ENCODE assay signal across 24 cellular contexts in the genomic region with DNA sequence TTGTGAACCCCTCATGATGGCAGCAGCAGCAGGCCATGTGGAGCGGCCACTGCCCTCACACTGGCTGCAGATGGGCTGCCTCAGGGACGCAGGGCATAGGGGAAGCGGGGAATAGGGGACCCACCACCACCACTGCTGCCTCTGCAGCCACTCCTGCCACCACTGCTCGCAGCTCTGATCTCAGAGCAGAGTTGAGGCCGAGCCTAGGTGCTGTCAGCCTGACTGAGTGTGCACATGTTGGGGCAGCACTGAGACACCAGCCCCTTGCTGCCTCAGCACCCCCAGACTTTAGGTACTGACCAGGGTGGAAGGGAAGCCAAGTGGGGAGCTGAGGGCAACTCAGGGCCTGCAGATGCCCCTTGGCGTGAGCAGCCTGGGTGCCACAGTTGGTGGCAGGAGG.
A peak's percentile ranks its signal among the peaks of the same experiment; 100 is the strongest.
DNase-seq lines count a peak whose midpoint lies in the region; ATAC-seq, FAIRE-seq and TF ChIP-seq lines count a peak whose summit lies in the region.
"Had no signal": no experiment of that assay in that cellular context is flagged by ENCODE, and none has a peak within 500 bp of the region (broad histone marks: within the 10 kb centered on the region; RNA-seq: fewer than 3 reads in every experiment).

No MANE protein-coding gene starts in this region.

- H3K27me3 Mint-ChIP-seq in H9 (ENCODE audit: low read depth) (no peaks in the 10 kb centered on the region), Caco-2 (ENCODE audit: insufficient read depth, unreplicated experiment) (no peaks in the 10 kb centered on the region)
- H3K27me3 Mint-ChIP-seq in stimulated activated memory B cell treated with anti-CD40 and anti-IgM and Interleukin-4, amounts not matched to agents 10 μg/mL and 1 μg/mL and 100 μg/mL, for 72 hours = no peaks in the 10 kb centered on the region
- H3K27me3 Mint-ChIP-seq in activated CD4-positive, alpha-beta T cell treated with anti-CD3 and anti-CD28 coated beads, Interleukin-2, amount 10 ng/mL, durations not matched to agents 7 days and 5 days = no peaks in the 10 kb centered on the region
- no peaks in the 10 kb centered on the region for H3K27me3 Mint-ChIP-seq in activated CD4-positive, alpha-beta memory T cell treated with anti-CD3 and anti-CD28 coated beads, Interleukin-2, amount 10 ng/mL, durations not matched to agents 7 days and 5 days
- H3K27me3 Mint-ChIP-seq: CD4-positive, CD25-positive, alpha-beta regulatory T cell; CD8-positive, alpha-beta memory T cell; IgD-negative memory B cell had no signal

- no peak overlapping the region for H3K56ac ChIP-seq in H9 (ENCODE audit: insufficient read length, low read depth, low read length)
- no peak overlapping the region for H3K56ac ChIP-seq in H1 (replicated peaks; ENCODE audit: insufficient read length, low read depth, low read length)

- no peak overlapping the region for H2AK5ac ChIP-seq in H9 (ENCODE audit: insufficient read length, low read length)
- H2AK5ac ChIP-seq in H1 (ENCODE audit: low read depth, low read length) = 0 out of 2 replicates have a peak overlapping the region, but pooled peaks have one; percentile 8

- H3K18ac ChIP-seq in H9 (ENCODE audit: insufficient read length, low read depth, low read length) = no peak overlapping the region
- no peak overlapping the region for H3K18ac ChIP-seq in H1 (ENCODE audit: extremely low read depth, low read length)

- H3K36me3 Mint-ChIP-seq in H9 (ENCODE audit: insufficient read depth in 1 of 3, low read depth in 3 of 3) = peaks cover 0 to 2% (median 0%) of the 10 kb centered on the region in 3 experiments; a peak in 2 of 7 replicates
- no peaks in the 10 kb centered on the region for H3K36me3 Mint-ChIP-seq in stimulated activated memory B cell treated with anti-CD40 and anti-IgM and Interleukin-4, amounts not matched to agents 10 μg/mL and 1 μg/mL and 100 μg/mL, for 72 hours
- H3K36me3 Mint-ChIP-seq in Caco-2 (ENCODE audit: insufficient read depth, unreplicated experiment) = no peaks in the 10 kb centered on the region
- H3K36me3 Mint-ChIP-seq in activated CD4-positive, alpha-beta T cell treated with anti-CD3 and anti-CD28 coated beads, Interleukin-2, amount 10 ng/mL, durations not matched to agents 7 days and 5 days (ENCODE audit: low read depth) = no peaks in the 10 kb centered on the region
- H3K36me3 Mint-ChIP-seq in activated CD4-positive, alpha-beta memory T cell treated with anti-CD3 and anti-CD28 coated beads, Interleukin-2, amount 10 ng/mL, durations not matched to agents 7 days and 5 days (ENCODE audit: low read depth) = no peaks in the 10 kb centered on the region
- H3K36me3 Mint-ChIP-seq: CD4-positive, CD25-positive, alpha-beta regulatory T cell; CD8-positive, alpha-beta memory T cell; IgD-negative memory B cell had no signal

- no peak overlapping the region for H3K23ac ChIP-seq in H9 (ENCODE audit: insufficient read length, low read depth, low read length)
- no peak overlapping the region for H3K23ac ChIP-seq in H1 (ENCODE audit: insufficient read length)

- peak; percentile 22 for ATAC-seq in mucosa of descending colon
- ATAC-seq in stimulated activated memory B cell treated with anti-CD40 and anti-IgM and Interleukin-4, amounts not matched to agents 10 μg/mL and 1 μg/mL and 100 μg/mL, for 72 hours = peak; percentile 37
- ATAC-seq: HCT116, HepG2 had no signal

- H3K79me1 ChIP-seq in H9 (ENCODE audit: insufficient read depth, low read depth, low read length, poor library complexity, severe bottlenecking) (no peaks in the 10 kb centered on the region), H1 (ENCODE audit: low read depth, low read length) (no peaks in the 10 kb centered on the region)

- H2BK5ac ChIP-seq in H9 (ENCODE audit: insufficient read length, low read length) (no peak overlapping the region), H1 (ENCODE audit: low read depth, low read length) (peak overlapping the region; percentile 18; the same call in 1 of the 2 replicates)

- peaks cover 3% of the 10 kb centered on the region; the same call in 1 of the 2 replicates for H3K4me1 ChIP-seq in H9 (ENCODE audit: insufficient read depth, low read length)
- peaks cover 0 to 3% (median 0%) of the 10 kb centered on the region in 4 experiments; a peak in 1 of 7 replicates for H3K4me1 ChIP-seq in H1 (replicated peaks in 1 of 4; ENCODE audit: control insufficient read depth in 3 of 4, insufficient read depth in 4 of 4, low read length in 3 of 4)
- no peaks in the 10 kb centered on the region for H3K4me1 ChIP-seq in mucosa of descending colon (ENCODE audit: low read depth)
- no peaks in the 10 kb centered on the region for H3K4me1 ChIP-seq in Caco-2
- H3K4me1 ChIP-seq: BE2C had no signal

- no peak for TF ChIP-seq POLR2A in H1 (IDR thresholded peaks at IDR 0.05; ENCODE audit: control extremely low read depth in 1 of 2, low read depth in 2 of 2, low read length in 2 of 2)

- H3K27ac Mint-ChIP-seq in H9 = no peak overlapping the region
- no peak overlapping the region for H3K27ac Mint-ChIP-seq in stimulated activated memory B cell treated with anti-CD40 and anti-IgM and Interleukin-4, amounts not matched to agents 10 μg/mL and 1 μg/mL and 100 μg/mL, for 72 hours
- H3K27ac Mint-ChIP-seq in Caco-2 (ENCODE audit: unreplicated experiment) = no peak overlapping the region
- no peak overlapping the region for H3K27ac Mint-ChIP-seq in activated CD4-positive, alpha-beta T cell treated with anti-CD3 and anti-CD28 coated beads, Interleukin-2, amount 10 ng/mL, durations not matched to agents 7 days and 5 days
- H3K27ac Mint-ChIP-seq in activated CD4-positive, alpha-beta memory T cell treated with anti-CD3 and anti-CD28 coated beads, Interleukin-2, amount 10 ng/mL, durations not matched to agents 7 days and 5 days = no peak overlapping the region
- H3K27ac Mint-ChIP-seq: CD4-positive, CD25-positive, alpha-beta regulatory T cell; CD8-positive, alpha-beta memory T cell; HFFc6; IgD-negative memory B cell had no signal

- no peak overlapping the region for H3K4me3 ChIP-seq in H1 (ENCODE audit: extremely low read depth in 1 of 4, insufficient read depth in 2 of 4, low read depth in 3 of 4, low read length in 4 of 4)
- H3K4me3 ChIP-seq in mucosa of descending colon = no peak overlapping the region
- no peak overlapping the region for H3K4me3 ChIP-seq in Caco-2 (ENCODE audit: low read depth, low read length)
- H3K4me3 ChIP-seq: GM23248 had no signal

- no peak overlapping the region for H2BK20ac ChIP-seq in H9 (ENCODE audit: low read depth, low read length, poor library complexity, severe bottlenecking)
- no peak overlapping the region for H2BK20ac ChIP-seq in H1 (ENCODE audit: low read length)

- no peaks in the 10 kb centered on the region; a peak in 1 of 5 replicates for H3K9me3 Mint-ChIP-seq in H9
- H3K9me3 Mint-ChIP-seq in stimulated activated memory B cell treated with anti-CD40 and anti-IgM and Interleukin-4, amounts not matched to agents 10 μg/mL and 1 μg/mL and 100 μg/mL, for 72 hours = no peaks in the 10 kb centered on the region
- no peaks in the 10 kb centered on the region for H3K9me3 Mint-ChIP-seq in Caco-2 (ENCODE audit: unreplicated experiment)
- H3K9me3 Mint-ChIP-seq in activated CD4-positive, alpha-beta T cell treated with anti-CD3 and anti-CD28 coated beads, Interleukin-2, amount 10 ng/mL, durations not matched to agents 7 days and 5 days = no peaks in the 10 kb centered on the region
- no peaks in the 10 kb centered on the region for H3K9me3 Mint-ChIP-seq in activated CD4-positive, alpha-beta memory T cell treated with anti-CD3 and anti-CD28 coated beads, Interleukin-2, amount 10 ng/mL, durations not matched to agents 7 days and 5 days
- H3K9me3 Mint-ChIP-seq: CD4-positive, CD25-positive, alpha-beta regulatory T cell had no signal

- no peak overlapping the region for H4K8ac ChIP-seq in H9 (replicated peaks; ENCODE audit: insufficient read length, low read depth, low read length)
- H4K8ac ChIP-seq in H1 (ENCODE audit: extremely low read depth, insufficient read depth, low read length) = no peak overlapping the region

- intact Hi-C loops in mucosa of descending colon (cut with DNase I, micrococcal nuclease) = no loop called here
- intact Hi-C loops in Caco-2 (cut with micrococcal nuclease; ENCODE audit: unreplicated experiment) = no loop called here

- TF ChIP-seq CTCF in H9 (conservative IDR thresholded peaks at IDR 0.05) (no peak), H1 (IDR thresholded peaks at IDR 0.05; ENCODE audit: control extremely low read depth in 1 of 3, insufficient read depth in 1 of 3, low read depth in 1 of 3, low read length in 3 of 3) (no peak), mucosa of descending colon (IDR thresholded peaks at IDR 0.05) (no peak), Caco-2 (IDR thresholded peaks at IDR 0.05; ENCODE audit: insufficient read depth in 1 of 2, low read depth in 1 of 2, low read length in 1 of 2, severe bottlenecking in 1 of 2, unreplicated experiment in 1 of 2) (no peak)

- H3K9ac ChIP-seq in H9 (ENCODE audit: extremely low read depth, insufficient read length, low read length) (no peak overlapping the region), H1 (replicated peaks in 1 of 4; ENCODE audit: extremely low read depth in 1 of 4, low read depth in 3 of 4, low read length in 3 of 4) (no peak overlapping the region)
- H3K9ac ChIP-seq: GM23248 had no signal

- no peak overlapping the region for H4K91ac ChIP-seq in H9 (ENCODE audit: insufficient read length, low read depth, low read length)
- H4K91ac ChIP-seq in H1 (replicated peaks; ENCODE audit: insufficient read length, low read length) = peak overlapping the region; percentile 20

- H3K4me1 Mint-ChIP-seq in H9 (peaks cover 12 to 14% of the 10 kb centered on the region in 2 experiments), Caco-2 (ENCODE audit: low read depth, unreplicated experiment) (no peaks in the 10 kb centered on the region)
- H3K4me1 Mint-ChIP-seq in stimulated activated memory B cell treated with anti-CD40 and anti-IgM and Interleukin-4, amounts not matched to agents 10 μg/mL and 1 μg/mL and 100 μg/mL, for 72 hours = no peaks in the 10 kb centered on the region
- H3K4me1 Mint-ChIP-seq in activated CD4-positive, alpha-beta T cell treated with anti-CD3 and anti-CD28 coated beads, Interleukin-2, amount 10 ng/mL, durations not matched to agents 7 days and 5 days = no peaks in the 10 kb centered on the region
- no peaks in the 10 kb centered on the region for H3K4me1 Mint-ChIP-seq in activated CD4-positive, alpha-beta memory T cell treated with anti-CD3 and anti-CD28 coated beads, Interleukin-2, amount 10 ng/mL, durations not matched to agents 7 days and 5 days
- H3K4me1 Mint-ChIP-seq: CD4-positive, CD25-positive, alpha-beta regulatory T cell; CD8-positive, alpha-beta memory T cell had no signal

- BruUV-seq in Caco-2 (replicated peaks; lab: Mats Ljungman, UMichigan) = no TSS peak

- H3K9me3 ChIP-seq in H9 (ENCODE audit: control insufficient read depth, low read depth, low read length) (no peaks in the 10 kb centered on the region), H1 (ENCODE audit: insufficient read depth in 2 of 2, low read depth in 1 of 2, low read length in 1 of 2) (no peaks in the 10 kb centered on the region), mucosa of descending colon (no peaks in the 10 kb centered on the region), Caco-2 (no peaks in the 10 kb centered on the region)
- H3K9me3 ChIP-seq: BE2C had no signal

- WGBS in H9 (ENCODE audit: extremely low coverage, insufficient read length, low lambda C conversion rate) = no CpG with 5 or more reads among the region's 6 CpGs
- WGBS in H1 (ENCODE audit: extremely low coverage in 1 of 2, insufficient coverage in 1 of 2, insufficient read length in 1 of 2, insufficient replicate concordance in 2 of 2, low coverage in 1 of 2, low lambda C conversion rate in 2 of 2, missing lambda C conversion rate in 1 of 2), 2 experiments = 83% methylated on average over 6 of the region's 6 CpGs; no CpG with 5 or more reads in 1 of the 2 experiments

- DNase-seq in H9 (no peak), H1 (ENCODE audit: low read depth in 1 of 2, low spot score in 2 of 2) (no peak), mucosa of descending colon (no peak), Caco-2 (no peak), NCI-H2196 treated with DMSO at 0.1 percent for 48 hours (lab: John Stamatoyannopoulos, UW; ENCODE audit: unreplicated experiment) (no peak)
- DNase-seq in activated CD4-positive, alpha-beta T cell treated with anti-CD3 and anti-CD28 coated beads, Interleukin-2, amount 10 ng/mL, durations not matched to agents 7 days and 5 days = no peak
- DNase-seq in activated CD4-positive, alpha-beta memory T cell treated with anti-CD3 and anti-CD28 coated beads, Interleukin-2, amount 10 ng/mL, durations not matched to agents 7 days and 5 days = no peak
- DNase-seq: ACHN; BE2C; CD4-positive, CD25-positive, alpha-beta regulatory T cell; CD8-positive, alpha-beta memory T cell; COR-L47; GM23248; HFFc6 had no signal

- CTCF ChIA-PET in H1 (lab: Charles Lee; ENCODE audit: partially characterized antibody) (interaction anchor here (0.6 to 2.5 kb wide), 3 partner anchors 10 to 1147 kb away, joined by 3 to 7 read pairs (median 6); no protein-coding TSS in a partner anchor), Caco-2 (lab: Charles Lee) (no interaction called here)
- CTCF ChIA-PET in activated CD4-positive, alpha-beta T cell treated with anti-CD3 and anti-CD28 coated beads, Interleukin-2, amount 10 ng/mL, durations not matched to agents 7 days and 5 days (lab: Charles Lee) = no interaction called here
- CTCF ChIA-PET in activated CD4-positive, alpha-beta memory T cell treated with anti-CD3 and anti-CD28 coated beads, Interleukin-2, amount 10 ng/mL, durations not matched to agents 7 days and 5 days (lab: Charles Lee) = no interaction called here

- no peak for TF ChIP-seq RAD21 in H1 (IDR thresholded peaks at IDR 0.05 in 1 of 2, conservative IDR thresholded peaks at IDR 0.05 in 1 of 2; ENCODE audit: low read depth in 2 of 2, low read length in 2 of 2)

- H4K5ac ChIP-seq in H9 (ENCODE audit: insufficient read length, low read depth, low read length) (no peak overlapping the region), H1 (ENCODE audit: insufficient read length, low read depth, low read length) (no peak overlapping the region)

- no peak for FAIRE-seq in H1 (lab: Jason Lieb, UNC)
- FAIRE-seq: A204.1, D721Med, G401.6, GM12891, GM19239, H54, HepG2 had no signal

- H3K4me2 ChIP-seq in H9 (ENCODE audit: insufficient read depth, insufficient read length, low read length) = no peak overlapping the region
- H3K4me2 ChIP-seq in H1 (ENCODE audit: insufficient read depth in 1 of 2, low read depth in 2 of 2, low read length in 2 of 2) = no peak overlapping the region

- H2BK12ac ChIP-seq in H9 (ENCODE audit: insufficient read length, low read depth, low read length) = no peak overlapping the region
- no peak overlapping the region for H2BK12ac ChIP-seq in H1 (ENCODE audit: low read depth, low read length)

- H3K79me2 ChIP-seq in H9 (ENCODE audit: insufficient read depth, low read length) (0 out of 2 replicates have a peak, but pooled peaks cover 2% of the 10 kb centered on the region), H1 (ENCODE audit: control insufficient read depth in 1 of 2, insufficient read depth in 2 of 2, low read length in 2 of 2) (no peaks in the 10 kb centered on the region)

- no peak overlapping the region for H3K4ac ChIP-seq in H9 (ENCODE audit: low read depth, low read length)
- H3K4ac ChIP-seq in H1 (replicated peaks; ENCODE audit: insufficient read length, low read depth, low read length) = no peak overlapping the region

- H2BK15ac ChIP-seq in H9 (ENCODE audit: low read depth, low read length) (no peak overlapping the region), H1 (ENCODE audit: low read length) (no peak overlapping the region)

- H4K20me1 ChIP-seq in H9 (ENCODE audit: control insufficient read depth, insufficient read depth, insufficient read length) (no peaks in the 10 kb centered on the region), H1 (replicated peaks in 1 of 2; ENCODE audit: control insufficient read depth in 1 of 2, insufficient read depth in 2 of 2, low read length in 2 of 2) (no peaks in the 10 kb centered on the region)

- H3K36me3 ChIP-seq in H1 (ENCODE audit: control insufficient read depth in 2 of 4, insufficient read depth in 4 of 4, low read length in 3 of 4) (no peaks in the 10 kb centered on the region), mucosa of descending colon (ENCODE audit: low read depth) (no peaks in the 10 kb centered on the region), Caco-2 (ENCODE audit: control insufficient read depth, insufficient read depth, low read length) (no peaks in the 10 kb centered on the region)
- H3K36me3 ChIP-seq: BE2C had no signal

- 0 out of 2 replicates have a peak overlapping the region, but pooled peaks have one; percentile 4 for H3K14ac ChIP-seq in H9 (ENCODE audit: insufficient read depth, low read length)
- H3K14ac ChIP-seq in H1 (ENCODE audit: insufficient read length) = no peak overlapping the region

- no peak overlapping the region for H3K4me3 Mint-ChIP-seq in H9
- H3K4me3 Mint-ChIP-seq in stimulated activated memory B cell treated with anti-CD40 and anti-IgM and Interleukin-4, amounts not matched to agents 10 μg/mL and 1 μg/mL and 100 μg/mL, for 72 hours = no peak overlapping the region
- no peak overlapping the region for H3K4me3 Mint-ChIP-seq in Caco-2 (ENCODE audit: unreplicated experiment)
- no peak overlapping the region for H3K4me3 Mint-ChIP-seq in activated CD4-positive, alpha-beta T cell treated with anti-CD3 and anti-CD28 coated beads, Interleukin-2, amount 10 ng/mL, durations not matched to agents 7 days and 5 days
- no peak overlapping the region for H3K4me3 Mint-ChIP-seq in activated CD4-positive, alpha-beta memory T cell treated with anti-CD3 and anti-CD28 coated beads, Interleukin-2, amount 10 ng/mL, durations not matched to agents 7 days and 5 days
- H3K4me3 Mint-ChIP-seq: CD4-positive, CD25-positive, alpha-beta regulatory T cell; CD8-positive, alpha-beta memory T cell; HFFc6; IgD-negative memory B cell had no signal

- POLR2A ChIA-PET in H1 (lab: Charles Lee; ENCODE audit: partially characterized antibody) = no interaction called here
- POLR2A ChIA-PET in Caco-2 (lab: Charles Lee) = no interaction called here
- POLR2A ChIA-PET in activated CD4-positive, alpha-beta T cell treated with anti-CD3 and anti-CD28 coated beads, Interleukin-2, amount 10 ng/mL, durations not matched to agents 7 days and 5 days (lab: Charles Lee) = no interaction called here
- POLR2A ChIA-PET in activated CD4-positive, alpha-beta memory T cell treated with anti-CD3 and anti-CD28 coated beads, Interleukin-2, amount 10 ng/mL, durations not matched to agents 7 days and 5 days (lab: Charles Lee) = no interaction called here

- no peaks in the 10 kb centered on the region for H3K23me2 ChIP-seq in H9 (ENCODE audit: insufficient read length, low read depth, low read length, poor library complexity, severe bottlenecking)
- no peaks in the 10 kb centered on the region for H3K23me2 ChIP-seq in H1 (ENCODE audit: low read depth, low read length)

- H3T11ph ChIP-seq in H9 (ENCODE audit: low read length) = no peak overlapping the region

- H2BK120ac ChIP-seq in H9 (ENCODE audit: low read depth, low read length, poor library complexity, severe bottlenecking) = no peak overlapping the region
- no peak overlapping the region for H2BK120ac ChIP-seq in H1 (replicated peaks; ENCODE audit: low read depth, low read length)

- H3K27ac ChIP-seq in H9 (ENCODE audit: insufficient read length, low read depth, low read length) (no peak overlapping the region), H1 (ENCODE audit: low read depth, low read length) (no peak overlapping the region; the same call in 1 of the 2 replicates)
- H3K27ac ChIP-seq: GM23248 had no signal

- H2AFZ ChIP-seq in H9 (ENCODE audit: low read length) (no peak overlapping the region), H1 (ENCODE audit: low read length) (no peak overlapping the region)
- H2AFZ ChIP-seq: GM23248 had no signal

- H3K27me3 ChIP-seq in H9 (ENCODE audit: insufficient read depth, low read length) = no peaks in the 10 kb centered on the region
- H3K27me3 ChIP-seq in H1 (replicated peaks in 1 of 4; ENCODE audit: control insufficient read depth in 3 of 4, extremely low read depth in 1 of 4, insufficient read depth in 3 of 4, low read length in 3 of 4) = no peaks in the 10 kb centered on the region
- no peaks in the 10 kb centered on the region for H3K27me3 ChIP-seq in Caco-2 (replicated peaks; ENCODE audit: control insufficient read depth, insufficient read depth, low read length)
- H3K27me3 ChIP-seq: BE2C had no signal

- no peak for TF ChIP-seq EP300 in H1 (IDR thresholded peaks at IDR 0.05; ENCODE audit: borderline replicate concordance in 1 of 2, low read depth in 2 of 2, low read length in 2 of 2)
